In the genomic region with DNA sequence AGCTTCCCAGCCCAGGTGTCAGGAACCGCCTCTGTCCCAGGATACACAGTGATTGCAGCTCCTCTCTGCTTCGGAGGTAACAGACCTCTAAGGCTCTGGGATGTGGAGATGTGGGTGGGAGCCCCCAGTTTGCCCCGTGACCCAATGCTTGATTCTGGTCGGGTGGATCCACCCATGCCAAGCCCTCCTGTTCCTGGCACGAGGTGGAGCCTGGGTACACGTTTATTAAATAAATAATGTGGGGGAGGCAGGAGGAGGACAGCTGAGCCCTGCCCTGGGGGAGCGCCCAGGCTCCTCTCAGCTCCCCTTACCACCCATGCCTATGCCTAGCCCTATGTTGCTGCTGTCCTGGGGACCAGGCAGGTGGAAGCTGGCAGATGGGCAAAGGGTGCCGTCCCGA, we compare ENCODE assay signal across 11 cellular contexts. TPM values are rescaled to one million over a fixed set of nuclear protein-coding genes. Genes with fewer than 3 reads are reported as not detected.
DNase-seq lines count a peak whose midpoint lies in the region; ATAC-seq and TF ChIP-seq lines count a peak whose summit lies in the region.
"Had no signal": no experiment of that assay in that cellular context is flagged by ENCODE, and none has a peak within 500 bp of the region (broad histone marks: within the 10 kb centered on the region; RNA-seq: fewer than 3 reads in every experiment).

No MANE protein-coding gene starts in this region.

- H3K4ac ChIP-seq in H9 (ENCODE audit: low read depth, low read length), result no peak overlapping the region

- TF ChIP-seq CTCF in H9 (conservative IDR thresholded peaks at IDR 0.05) (no peak), brain (conservative IDR thresholded peaks at IDR 0.05) (no peak), lung (IDR thresholded peaks at IDR 0.05; ENCODE audit: control extremely low read depth, extremely low read depth) (no peak), spleen (IDR thresholded peaks at IDR 0.05 in 8 of 11, conservative IDR thresholded peaks at IDR 0.05 in 3 of 11) (no peak)

- no peaks in the 10 kb centered on the region for H3K27me3 ChIP-seq in H9 (ENCODE audit: insufficient read depth, low read length)
- no peaks in the 10 kb centered on the region for H3K27me3 ChIP-seq in lung (ENCODE audit: control insufficient read depth, insufficient read depth)
- no peaks in the 10 kb centered on the region for H3K27me3 ChIP-seq in spleen (replicated peaks in 1 of 7)
- H3K27me3 ChIP-seq: neutrophil had no signal

- no peaks in the 10 kb centered on the region for H4K20me1 ChIP-seq in H9 (ENCODE audit: control insufficient read depth, insufficient read depth, insufficient read length)

- H4K8ac ChIP-seq in H9 (replicated peaks; ENCODE audit: insufficient read length, low read depth, low read length), result no peak overlapping the region

- H2AFZ ChIP-seq in H9 (ENCODE audit: low read length), result no peak overlapping the region

- no peak overlapping the region for H2BK20ac ChIP-seq in H9 (ENCODE audit: low read depth, low read length, poor library complexity, severe bottlenecking)

- H3K23me2 ChIP-seq in H9 (ENCODE audit: insufficient read length, low read depth, low read length, poor library complexity, severe bottlenecking), result no peaks in the 10 kb centered on the region

- H3K36me3 ChIP-seq in lung (ENCODE audit: control insufficient read depth in 2 of 2, insufficient read depth in 2 of 2, low read length in 2 of 2) (peaks cover 0 to 2% of the 10 kb centered on the region in 2 donors), spleen (no peaks in the 10 kb centered on the region)
- H3K36me3 ChIP-seq: neutrophil had no signal

- ATAC-seq in lung (ENCODE audit: insufficient read depth, low FRiP score) (no peak), left colon (no peak)

- H3K9me3 ChIP-seq in H9 (ENCODE audit: control insufficient read depth, low read depth, low read length) (no peaks in the 10 kb centered on the region), lung (ENCODE audit: control insufficient read depth in 2 of 2, insufficient read depth in 1 of 2, low read length in 1 of 2) (no peaks in the 10 kb centered on the region), spleen (no peaks in the 10 kb centered on the region)
- H3K9me3 ChIP-seq: neutrophil had no signal

- H3K9me3 Mint-ChIP-seq in H9, result no peaks in the 10 kb centered on the region
- H3K9me3 Mint-ChIP-seq in brain, result no peaks in the 10 kb centered on the region

- no peak overlapping the region for H4K5ac ChIP-seq in H9 (ENCODE audit: insufficient read length, low read depth, low read length)

- no peak overlapping the region for H2BK12ac ChIP-seq in H9 (ENCODE audit: insufficient read length, low read depth, low read length)

- H3K4me3 Mint-ChIP-seq in H9, result peak overlapping the region in 1 of 2 experiments; percentile 49; a peak in 2 of 5 replicates
- H3K4me3 Mint-ChIP-seq in brain, result no peak overlapping the region

- H3K27me3 Mint-ChIP-seq in H9 (ENCODE audit: low read depth), result peaks cover 34% of the 10 kb centered on the region
- peaks cover 3% of the 10 kb centered on the region for H3K27me3 Mint-ChIP-seq in brain

- TF ChIP-seq POLR2A in spleen (IDR thresholded peaks at IDR 0.05), result no peak

- H3K4me2 ChIP-seq in H9 (ENCODE audit: insufficient read depth, insufficient read length, low read length), result no peak overlapping the region

- no peak overlapping the region for H3K9ac ChIP-seq in H9 (ENCODE audit: extremely low read depth, insufficient read length, low read length)

- no peak overlapping the region for H3K56ac ChIP-seq in H9 (ENCODE audit: insufficient read length, low read depth, low read length)

- no peak for DNase-seq in H9
- no peak for DNase-seq in lung (ENCODE audit: low spot score)
- no peak for DNase-seq in spleen
- DNase-seq in activated naive CD4-positive, alpha-beta T cell (lab: John Stamatoyannopoulos, UW), result no peak
- DNase-seq in islet precursor cell, result no peak
- no peak for DNase-seq in left colon
- DNase-seq in NCI-H526 (lab: John Stamatoyannopoulos, UW), result no peak
- DNase-seq: activated CD4-positive, CD25-positive, alpha-beta regulatory T cell treated with anti-CD3 and anti-CD28 coated beads, Interleukin-2, amount 50 U/mL, for 72 hours had no signal

- H3K36me3 Mint-ChIP-seq in H9 (ENCODE audit: insufficient read depth in 1 of 3, low read depth in 3 of 3) (peaks cover 0 to 3% (median 3%) of the 10 kb centered on the region in 3 experiments; a peak in 2 of 7 replicates), brain (peaks cover 7% of the 10 kb centered on the region)

- no peak overlapping the region for H2AK5ac ChIP-seq in H9 (ENCODE audit: insufficient read length, low read length)

- no peak overlapping the region for H2BK15ac ChIP-seq in H9 (ENCODE audit: low read depth, low read length)

- H4K91ac ChIP-seq in H9 (ENCODE audit: insufficient read length, low read depth, low read length), result peak overlapping the region; percentile 15

- H3K27ac ChIP-seq in H9 (ENCODE audit: insufficient read length, low read depth, low read length) (no peak overlapping the region), lung (ENCODE audit: low read depth in 1 of 2, low read length in 1 of 2) (peak overlapping the region; percentile 60 to 84), spleen (peak overlapping the region; percentile 42 to 83 (median 74))
- H3K27ac ChIP-seq: C4-2B, neutrophil had no signal

- no peak overlapping the region for H3K23ac ChIP-seq in H9 (ENCODE audit: insufficient read length, low read depth, low read length)

- H3K79me1 ChIP-seq in H9 (ENCODE audit: insufficient read depth, low read depth, low read length, poor library complexity, severe bottlenecking), result no peaks in the 10 kb centered on the region

- intact Hi-C loops in spleen (cut with DNase I; ENCODE audit: low total_unique reads) (no loop called here), left colon (cut with DNase I, micrococcal nuclease) (no loop called here)

- no peaks in the 10 kb centered on the region for H3K79me2 ChIP-seq in H9 (ENCODE audit: insufficient read depth, low read length)

- no peak overlapping the region for H3K14ac ChIP-seq in H9 (ENCODE audit: insufficient read depth, low read length)

- no CpG with 5 or more reads among the region's 9 CpGs for WGBS in H9 (ENCODE audit: extremely low coverage, insufficient read length, low lambda C conversion rate)
- WGBS in lung, 2 donors, result 66 to 78% methylated on average over 9 of the region's 9 CpGs
- 66 to 83% (median 75%) methylated on average over 8 to 9 of the region's 9 CpGs for WGBS in spleen, 5 donors

- peaks cover 39 to 45% of the 10 kb centered on the region in 2 experiments for H3K4me1 Mint-ChIP-seq in H9
- peaks cover 91% of the 10 kb centered on the region for H3K4me1 Mint-ChIP-seq in brain

- H3K4me1 ChIP-seq in H9 (ENCODE audit: insufficient read depth, low read length) (peaks cover 7% of the 10 kb centered on the region; the same call in 1 of the 2 replicates), lung (ENCODE audit: control insufficient read depth in 2 of 2, insufficient read depth in 2 of 2, low read length in 2 of 2) (peaks cover 19 to 55% of the 10 kb centered on the region in 2 donors), spleen (peaks cover 23 to 93% (median 57%) of the 10 kb centered on the region in 6 donors)

- peak overlapping the region in 1 of 3 experiments; percentile 45; a peak in 1 of 7 replicates for H3K27ac Mint-ChIP-seq in H9
- H3K27ac Mint-ChIP-seq in brain, result peak overlapping the region; percentile 39 to 95 (median 91)

- H3K18ac ChIP-seq in H9 (ENCODE audit: insufficient read length, low read depth, low read length), result no peak overlapping the region

- no peak overlapping the region for H2BK5ac ChIP-seq in H9 (ENCODE audit: insufficient read length, low read length)

- no peak overlapping the region for H2BK120ac ChIP-seq in H9 (ENCODE audit: low read depth, low read length, poor library complexity, severe bottlenecking)

- H3K4me3 ChIP-seq in lung, result no peak overlapping the region
- H3K4me3 ChIP-seq in spleen, result no peak overlapping the region

- no peak overlapping the region for H3T11ph ChIP-seq in H9 (ENCODE audit: low read length)

RNA-seq across cellular contexts. Expression of a gene that starts 16.0 kb away (rescaled TPM):
- total RNA-seq in H9 (2021), result 6.2 and 7.4 TPM in 2 replicates
- 21.9 TPM for polyA plus RNA-seq in brain (ENCODE audit: insufficient read depth, low read depth, low replicate concordance)
- total RNA-seq in lung, result 10 to 100 TPM; 67.6 to 74.6 TPM
- polyA plus RNA-seq in lung, result 10 to 100 TPM; 27.9 to 39.4 TPM
- total RNA-seq in spleen, result 10 to 100 TPM; 21.5 to 48.5 (median 41.6) TPM
- polyA plus RNA-seq in spleen, result 10 to 100 TPM in 1 of 3 donors, 1 to 10 TPM in 2; 5.1 to 17.0 (median 6.3) TPM
- total RNA-seq in left colon, result 10 to 100 TPM in 1 of 2 donors, 1 to 10 TPM in 1; 6.8 to 14.4 TPM

RNA-seq across cellular contexts. Expression of a gene that starts 52.0 kb away (rescaled TPM):
- total RNA-seq in H9 (2021) (not detected in 2 replicates), lung (1 to 10 TPM; 3.1 to 4.2 TPM), spleen (100 to 1,000 TPM in 1 of 7 donors, 10 to 100 TPM in 6; 41.1 to 109 (median 63.9) TPM), left colon (1 to 10 TPM; 1.5 to 1.8 TPM)
- polyA plus RNA-seq in brain (ENCODE audit: insufficient read depth, low read depth, low replicate concordance) (0.49 TPM), lung (10 to 100 TPM in 1 of 2 donors, 1 to 10 TPM in 1; 3.0 to 13.0 TPM), spleen (10 to 100 TPM in 2 of 3 donors, 1 to 10 TPM in 1; 8.2 to 25.2 (median 10.6) TPM)

RNA-seq across cellular contexts. Expression of a gene that starts 52.1 kb away (rescaled TPM):
- total RNA-seq in H9 (2021), result 10.2 TPM in 2 replicates
- 8.3 TPM for polyA plus RNA-seq in brain (ENCODE audit: insufficient read depth, low read depth, low replicate concordance)
- total RNA-seq in lung, result 10 to 100 TPM in 1 of 2 donors, 1 to 10 TPM in 1; 6.0 to 25.4 TPM
- 10 to 100 TPM in 1 of 2 donors, 1 to 10 TPM in 1; 7.1 to 25.0 TPM for polyA plus RNA-seq in lung
- 10 to 100 TPM; 28.1 to 79.8 (median 41.3) TPM for total RNA-seq in spleen
- 10 to 100 TPM; 13.5 to 28.2 (median 21.7) TPM for polyA plus RNA-seq in spleen
- total RNA-seq in left colon, result 1 to 10 TPM; 2.6 to 3.1 TPM

Comparison
In these comparisons a context has a peak if more than half of its experiments do, and no peak if none do; other contexts are left out.
1. RNA of a gene that starts 52.0 kb away (total RNA-seq): 41.1 to 109 TPM in spleen; 3.1 to 4.2 TPM in lung, 1.5 to 1.8 TPM in left colon and not detected in H9; every median in the first group is over 4 times any median in the second.